8 cellular contexts compared by ENCODE assay signal in the genomic region with DNA sequence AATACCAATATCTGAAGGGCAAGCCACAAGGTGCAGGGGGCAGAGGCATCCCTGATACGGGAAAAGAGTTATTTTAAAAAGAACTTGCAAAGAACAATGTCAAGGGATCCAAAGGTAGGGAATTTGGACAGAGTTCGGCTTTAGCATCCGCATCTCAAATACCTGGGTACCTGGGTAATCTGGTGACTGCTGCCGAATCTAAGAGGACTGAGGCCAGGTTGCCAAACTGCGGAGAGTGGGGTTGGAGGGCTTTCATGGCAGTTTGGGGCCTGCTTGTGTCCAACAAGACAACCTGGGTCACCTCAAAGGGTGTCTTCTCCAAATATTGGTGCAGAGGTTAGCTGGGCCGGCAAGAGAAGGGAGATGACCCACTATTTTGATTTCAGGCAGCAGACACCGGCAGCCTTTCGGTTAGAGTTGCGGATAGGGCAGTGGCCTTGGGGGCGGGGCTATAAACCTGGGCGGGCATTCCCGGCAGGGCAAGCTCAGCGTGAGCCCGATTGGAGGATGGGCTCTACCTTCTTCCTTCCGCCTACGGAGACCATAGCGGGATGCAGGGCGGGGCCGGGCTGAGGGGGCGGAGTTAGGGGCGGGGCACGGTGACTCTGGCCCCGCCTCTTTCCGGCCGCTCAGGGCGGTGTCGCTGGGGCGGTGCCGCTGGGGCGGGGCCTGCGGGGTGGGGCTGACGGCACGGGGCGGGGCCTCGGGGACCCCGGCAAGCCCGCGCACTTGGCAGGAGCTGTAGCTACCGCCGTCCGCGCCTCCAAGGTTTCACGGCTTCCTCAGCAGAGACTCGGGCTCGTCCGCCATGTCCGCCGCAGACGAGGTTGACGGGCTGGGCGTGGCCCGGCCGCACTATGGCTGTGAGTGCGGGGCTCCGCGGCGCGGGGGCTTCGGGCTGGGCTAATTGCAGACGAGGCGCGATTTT. TPM values are rescaled to one million over a fixed set of nuclear protein-coding genes. Genes with fewer than 3 reads are reported as not detected.
A peak's percentile ranks its signal among the peaks of the same experiment; 100 is the strongest.
DNase-seq lines count a peak whose midpoint lies in the region; FAIRE-seq and TF ChIP-seq lines count a peak whose summit lies in the region.

A gene with protein sequence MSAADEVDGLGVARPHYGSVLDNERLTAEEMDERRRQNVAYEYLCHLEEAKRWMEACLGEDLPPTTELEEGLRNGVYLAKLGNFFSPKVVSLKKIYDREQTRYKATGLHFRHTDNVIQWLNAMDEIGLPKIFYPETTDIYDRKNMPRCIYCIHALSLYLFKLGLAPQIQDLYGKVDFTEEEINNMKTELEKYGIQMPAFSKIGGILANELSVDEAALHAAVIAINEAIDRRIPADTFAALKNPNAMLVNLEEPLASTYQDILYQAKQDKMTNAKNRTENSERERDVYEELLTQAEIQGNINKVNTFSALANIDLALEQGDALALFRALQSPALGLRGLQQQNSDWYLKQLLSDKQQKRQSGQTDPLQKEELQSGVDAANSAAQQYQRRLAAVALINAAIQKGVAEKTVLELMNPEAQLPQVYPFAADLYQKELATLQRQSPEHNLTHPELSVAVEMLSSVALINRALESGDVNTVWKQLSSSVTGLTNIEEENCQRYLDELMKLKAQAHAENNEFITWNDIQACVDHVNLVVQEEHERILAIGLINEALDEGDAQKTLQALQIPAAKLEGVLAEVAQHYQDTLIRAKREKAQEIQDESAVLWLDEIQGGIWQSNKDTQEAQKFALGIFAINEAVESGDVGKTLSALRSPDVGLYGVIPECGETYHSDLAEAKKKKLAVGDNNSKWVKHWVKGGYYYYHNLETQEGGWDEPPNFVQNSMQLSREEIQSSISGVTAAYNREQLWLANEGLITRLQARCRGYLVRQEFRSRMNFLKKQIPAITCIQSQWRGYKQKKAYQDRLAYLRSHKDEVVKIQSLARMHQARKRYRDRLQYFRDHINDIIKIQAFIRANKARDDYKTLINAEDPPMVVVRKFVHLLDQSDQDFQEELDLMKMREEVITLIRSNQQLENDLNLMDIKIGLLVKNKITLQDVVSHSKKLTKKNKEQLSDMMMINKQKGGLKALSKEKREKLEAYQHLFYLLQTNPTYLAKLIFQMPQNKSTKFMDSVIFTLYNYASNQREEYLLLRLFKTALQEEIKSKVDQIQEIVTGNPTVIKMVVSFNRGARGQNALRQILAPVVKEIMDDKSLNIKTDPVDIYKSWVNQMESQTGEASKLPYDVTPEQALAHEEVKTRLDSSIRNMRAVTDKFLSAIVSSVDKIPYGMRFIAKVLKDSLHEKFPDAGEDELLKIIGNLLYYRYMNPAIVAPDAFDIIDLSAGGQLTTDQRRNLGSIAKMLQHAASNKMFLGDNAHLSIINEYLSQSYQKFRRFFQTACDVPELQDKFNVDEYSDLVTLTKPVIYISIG (N-terminal part only) (plus strand): TSS at position 709 of the 928 bp plus-strand sequence. CDS start 100 bp downstream, at position 809.

- no peak for TF ChIP-seq CTCF in Loucy (conservative IDR thresholded peaks at IDR 0.05; ENCODE audit: low read length)
- TF ChIP-seq CTCF in neural cell (IDR thresholded peaks at IDR 0.05; ENCODE audit: poor library complexity, severe bottlenecking) = no peak
- no peak for TF ChIP-seq CTCF in stomach (IDR thresholded peaks at IDR 0.05)

- H3K79me2 ChIP-seq in Loucy (ENCODE audit: insufficient read depth, low read length) = peaks cover 44% of the 10 kb centered on the region
- no peaks in the 10 kb centered on the region for H3K79me2 ChIP-seq in neural cell (replicated peaks; ENCODE audit: insufficient read depth, low read length)

- H3K4me1 ChIP-seq in Loucy (ENCODE audit: insufficient read depth, low read length, poor library complexity, severe bottlenecking) (peaks cover 35% of the 10 kb centered on the region), stomach (peaks cover 28 to 43% (median 37%) of the 10 kb centered on the region in 4 donors)

- H3K9ac ChIP-seq in Loucy (ENCODE audit: low read depth, low read length, poor library complexity, severe bottlenecking) (peak within 1 kb of the TSS; percentile 72), neural cell (ENCODE audit: low read length) (peak within 1 kb of the TSS; percentile 69)

- no peak within 1 kb of the TSS for H3K27ac ChIP-seq in neural cell (ENCODE audit: low read length)
- H3K27ac ChIP-seq in stomach = peak within 1 kb of the TSS; percentile 99 to 100 (median 99)

- peak; percentile 96 for TF ChIP-seq POLR2A in H54 (IDR thresholded peaks at IDR 0.05; ENCODE audit: low read depth, low read length)
- peak; percentile 89 for TF ChIP-seq POLR2A in Raji (IDR thresholded peaks at IDR 0.05; ENCODE audit: insufficient read depth, low read depth, low read length)
- TF ChIP-seq POLR2A in stomach (IDR thresholded peaks at IDR 0.05) = peak in 2 of 4 donors; percentile 43 to 77

- peaks cover 11% of the 10 kb centered on the region for H4K20me1 ChIP-seq in Loucy (ENCODE audit: insufficient read depth, low read length, poor library complexity, severe bottlenecking)
- no peaks in the 10 kb centered on the region for H4K20me1 ChIP-seq in neural cell (ENCODE audit: insufficient read depth)

- no peak for TF ChIP-seq EP300 in neural cell (conservative IDR thresholded peaks at IDR 0.05; ENCODE audit: poor library complexity, severe bottlenecking)
- TF ChIP-seq EP300 in stomach (IDR thresholded peaks at IDR 0.05) = no peak

- H3K9me3 ChIP-seq in Loucy (ENCODE audit: insufficient read depth, low read depth, low read length) = no peaks in the 10 kb centered on the region
- H3K9me3 ChIP-seq in neural cell (ENCODE audit: low read length) = no peaks in the 10 kb centered on the region
- no peaks in the 10 kb centered on the region for H3K9me3 ChIP-seq in stomach

- H3F3A ChIP-seq in Loucy (ENCODE audit: low read depth) (0 out of 2 replicates have a peak, but pooled peaks cover under 1% of the 10 kb centered on the region), neural cell (ENCODE audit: insufficient read depth, low read length, poor library complexity, severe bottlenecking) (no peaks in the 10 kb centered on the region)

- peak within 1 kb of the TSS; percentile 76 for H3K4me2 ChIP-seq in Loucy (ENCODE audit: low read depth, low read length, poor library complexity, severe bottlenecking)
- H3K4me2 ChIP-seq in neural cell (ENCODE audit: low read length) = peak within 1 kb of the TSS; percentile 97

- H3K27me3 ChIP-seq in Loucy (ENCODE audit: insufficient read depth, low read length, poor library complexity, severe bottlenecking) (no peaks in the 10 kb centered on the region), neural cell (ENCODE audit: insufficient read depth, low read depth, low read length) (no peaks in the 10 kb centered on the region), stomach (no peaks in the 10 kb centered on the region)

- H3K4me3 ChIP-seq in Loucy (ENCODE audit: low read length, poor library complexity, severe bottlenecking) (peak within 1 kb of the TSS; percentile 82), neural cell (ENCODE audit: low read length) (peak within 1 kb of the TSS; percentile 91), stomach (peak within 1 kb of the TSS; percentile 71 to 99 (median 92))

- WGBS in stomach, 5 donors = 3 to 8% (median 5%) methylated on average over 29 to 62 of the region's 62 CpGs

- no peaks in the 10 kb centered on the region for H3K9me2 ChIP-seq in Loucy (replicated peaks; ENCODE audit: low read depth, low read length)
- H3K9me2 ChIP-seq in neural cell (ENCODE audit: insufficient read depth, low read length) = no peaks in the 10 kb centered on the region

- H3K36me3 ChIP-seq in Loucy (ENCODE audit: insufficient read depth, low read length) (no peaks in the 10 kb centered on the region; the same call in 1 of the 2 replicates), neural cell (ENCODE audit: insufficient read depth, low read length) (no peaks in the 10 kb centered on the region), stomach (peaks cover 10 to 21% (median 16%) of the 10 kb centered on the region in 4 donors)

- no peak for FAIRE-seq in H54 (lab: Jason Lieb, UNC)

- H2AFZ ChIP-seq in Loucy (ENCODE audit: low read length) = peak within 1 kb of the TSS; percentile 76
- peak within 1 kb of the TSS; percentile 45 for H2AFZ ChIP-seq in neural cell (ENCODE audit: low read depth, low read length)

- no peak for TF ChIP-seq RAD21 in neural cell (conservative IDR thresholded peaks at IDR 0.05)

- DNase-seq in EL (peak; percentile 97), H54 (ENCODE audit: insufficient read length, low spot score) (peak; percentile 77), fibroblast of the conjunctiva (ENCODE audit: low read depth) (peak; percentile 95), stomach (peak; percentile 98)
- DNase-seq in activated effector memory CD4-positive, alpha-beta T cell treated with Interleukin-2 at 50 U/mL for 16 hours = peak; percentile 92

- intact Hi-C loops in stomach (cut with DNase I; ENCODE audit: low total_unique reads) = no loop called here

TF ChIP-seq in neural cell, 6 proteins besides CTCF, POLR2A, EP300 and RAD21 (continues in another document):
- TF ChIP-seq TAF1 (IDR thresholded peaks at IDR 0.05; ENCODE audit: low read depth) (peak; percentile 26), SMC3 (conservative IDR thresholded peaks at IDR 0.05; ENCODE audit: poor library complexity) (no peak), MXI1 (conservative IDR thresholded peaks at IDR 0.05; ENCODE audit: poor library complexity, severe bottlenecking) (no peak)

RNA-seq across cellular contexts. Expression of the gene that starts here (rescaled TPM):
- 16.6 and 21.2 TPM in 2 replicates for polyA plus RNA-seq in neural cell
- polyA minus RNA-seq in neural cell = 21.7 and 36.7 TPM in 2 replicates
- 100 to 1,000 TPM in 3 of 5 donors, 10 to 100 TPM in 2; 74.1 to 222 (median 160) TPM for total RNA-seq in stomach
- 10 to 100 TPM; 22.3 to 64.5 (median 43.7) TPM for polyA plus RNA-seq in stomach
